21 cellular contexts compared by ENCODE assay signal in the genomic region with DNA sequence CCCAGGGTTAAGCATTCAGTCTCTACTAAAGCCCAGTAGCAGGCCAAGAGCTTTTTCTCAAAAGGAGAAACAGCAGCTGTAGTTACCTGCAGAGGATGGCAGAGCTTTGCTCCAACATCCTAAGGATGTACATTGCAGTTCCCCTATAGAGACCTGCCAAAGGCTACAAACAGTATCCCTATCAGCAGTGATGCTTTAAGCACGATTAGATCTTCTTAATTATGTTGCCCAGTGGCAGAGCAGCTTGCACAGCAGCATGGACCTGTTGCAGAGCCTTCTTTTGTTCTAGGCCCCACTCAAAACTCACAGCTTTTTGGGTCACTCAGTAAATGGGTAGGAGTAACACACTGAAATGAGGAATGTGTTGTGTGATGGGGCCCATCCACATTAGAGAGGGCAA. TPM values are rescaled to one million over a fixed set of nuclear protein-coding genes. Genes with fewer than 3 reads are reported as not detected.
DNase-seq lines count a peak whose midpoint lies in the region; ATAC-seq, FAIRE-seq and TF ChIP-seq lines count a peak whose summit lies in the region.
"Had no signal": no experiment of that assay in that cellular context is flagged by ENCODE, and none has a peak within 500 bp of the region (broad histone marks: within the 10 kb centered on the region; RNA-seq: fewer than 3 reads in every experiment).

No MANE protein-coding gene starts in this region.

- H3K79me1 ChIP-seq in H1 (ENCODE audit: low read depth, low read length): no peaks in the 10 kb centered on the region
- H3K79me1 ChIP-seq in mesenchymal stem cell (replicated peaks; ENCODE audit: low read length, poor library complexity, severe bottlenecking): no peaks in the 10 kb centered on the region

- no peak overlapping the region for H3K4me3 ChIP-seq in HEK293 (ENCODE audit: low read depth, low read length)
- H3K4me3 ChIP-seq in H1 (ENCODE audit: extremely low read depth in 1 of 4, insufficient read depth in 2 of 4, low read depth in 3 of 4, low read length in 4 of 4): no peak overlapping the region
- H3K4me3 ChIP-seq in mesenchymal stem cell (ENCODE audit: insufficient read depth in 1 of 2, low read depth in 1 of 2, low read length in 2 of 2): no peak overlapping the region
- no peak overlapping the region for H3K4me3 ChIP-seq in left lung
- H3K4me3 ChIP-seq: BLaER1 had no signal

- H3K4me2 ChIP-seq in H1 (ENCODE audit: insufficient read depth in 1 of 2, low read depth in 2 of 2, low read length in 2 of 2) (no peak overlapping the region), mesenchymal stem cell (ENCODE audit: low read length, poor library complexity, severe bottlenecking) (no peak overlapping the region)
- H3K4me2 ChIP-seq: BLaER1 had no signal

- H3K23ac ChIP-seq in H1 (ENCODE audit: insufficient read length) (no peak overlapping the region), mesenchymal stem cell (ENCODE audit: low read length in 2 of 2) (no peak overlapping the region)

- TF ChIP-seq RAD21 in H1 (IDR thresholded peaks at IDR 0.05 in 1 of 2, conservative IDR thresholded peaks at IDR 0.05 in 1 of 2; ENCODE audit: low read depth in 2 of 2, low read length in 2 of 2): no peak

- no peak for FAIRE-seq in H1 (lab: Jason Lieb, UNC)
- FAIRE-seq: A204.1, G401.6, GM12891, GM19239 had no signal

- H3K9ac ChIP-seq in H1 (replicated peaks in 1 of 4; ENCODE audit: extremely low read depth in 1 of 4, low read depth in 3 of 4, low read length in 3 of 4) (no peak overlapping the region), mesenchymal stem cell (ENCODE audit: low read length) (no peak overlapping the region)
- H3K9ac ChIP-seq: BLaER1 had no signal

- TF ChIP-seq POLR2A in H1 (IDR thresholded peaks at IDR 0.05; ENCODE audit: control extremely low read depth in 1 of 2, low read depth in 2 of 2, low read length in 2 of 2): no peak

- no peaks in the 10 kb centered on the region for H3K36me3 ChIP-seq in HEK293 (ENCODE audit: control insufficient read depth in 2 of 2, insufficient read depth in 1 of 2, low read length in 2 of 2)
- no peaks in the 10 kb centered on the region for H3K36me3 ChIP-seq in H1 (ENCODE audit: control insufficient read depth in 2 of 4, insufficient read depth in 4 of 4, low read length in 3 of 4)
- no peaks in the 10 kb centered on the region for H3K36me3 ChIP-seq in mesenchymal stem cell (ENCODE audit: control insufficient read depth in 1 of 2, insufficient read depth in 2 of 2, low read depth in 1 of 2, low read length in 2 of 2)
- H3K36me3 ChIP-seq in left lung: no peaks in the 10 kb centered on the region
- H3K36me3 ChIP-seq: BE2C, BLaER1 had no signal

- H2BK12ac ChIP-seq in H1 (ENCODE audit: low read depth, low read length) (no peak overlapping the region), mesenchymal stem cell (ENCODE audit: low read length in 2 of 2) (no peak overlapping the region)

- WGBS in H1 (ENCODE audit: extremely low coverage in 1 of 2, insufficient coverage in 1 of 2, insufficient read length in 1 of 2, insufficient replicate concordance in 2 of 2, low coverage in 1 of 2, low lambda C conversion rate in 2 of 2, missing lambda C conversion rate in 1 of 2), 2 experiments: 85% methylated on average over 1 of the region's 1 CpG; no CpG with 5 or more reads in 1 of the 2 experiments
- 35% methylated on average over 1 of the region's 1 CpG for WGBS in mesenchymal stem cell

- no peaks in the 10 kb centered on the region for H3K79me2 ChIP-seq in H1 (ENCODE audit: control insufficient read depth in 1 of 2, insufficient read depth in 2 of 2, low read length in 2 of 2)

- H3K9me3 ChIP-seq in HEK293 (ENCODE audit: control insufficient read depth, insufficient read depth, low read depth, low read length) (no peaks in the 10 kb centered on the region), H1 (ENCODE audit: insufficient read depth in 2 of 2, low read depth in 1 of 2, low read length in 1 of 2) (no peaks in the 10 kb centered on the region), mesenchymal stem cell (ENCODE audit: control insufficient read depth, low read length) (no peaks in the 10 kb centered on the region), left lung (no peaks in the 10 kb centered on the region)
- H3K9me3 ChIP-seq: BE2C, BLaER1 had no signal

- no peak overlapping the region for H4K91ac ChIP-seq in H1 (replicated peaks; ENCODE audit: insufficient read length, low read length)
- no peak overlapping the region for H4K91ac ChIP-seq in mesenchymal stem cell (ENCODE audit: low read length)

- H3K4me1 ChIP-seq in HEK293 (ENCODE audit: control insufficient read depth, insufficient read depth, low read length): no peaks in the 10 kb centered on the region
- H3K4me1 ChIP-seq in H1 (replicated peaks in 1 of 4; ENCODE audit: control insufficient read depth in 3 of 4, insufficient read depth in 4 of 4, low read length in 3 of 4): peaks cover 0 to 5% (median 0%) of the 10 kb centered on the region in 4 experiments; a peak in 1 of 7 replicates
- H3K4me1 ChIP-seq in mesenchymal stem cell (ENCODE audit: control insufficient read depth, insufficient read depth, low read depth, low read length): no peaks in the 10 kb centered on the region
- H3K4me1 ChIP-seq in left lung: no peaks in the 10 kb centered on the region
- H3K4me1 ChIP-seq: BLaER1 had no signal

- no peak overlapping the region for H2BK20ac ChIP-seq in H1 (ENCODE audit: low read length)

- no peak overlapping the region for H2BK15ac ChIP-seq in H1 (ENCODE audit: low read length)
- no peak overlapping the region for H2BK15ac ChIP-seq in mesenchymal stem cell (ENCODE audit: low read depth, poor library complexity, severe bottlenecking)

- intact Hi-C loops in left lung (cut with DNase I): no loop called here

- no peak overlapping the region for H3K18ac ChIP-seq in H1 (ENCODE audit: extremely low read depth, low read length)
- no peak overlapping the region for H3K18ac ChIP-seq in mesenchymal stem cell (ENCODE audit: low read depth in 1 of 2, low read length in 2 of 2)

- H2AFZ ChIP-seq in H1 (ENCODE audit: low read length) (no peak overlapping the region), mesenchymal stem cell (ENCODE audit: low read depth, low read length) (no peak overlapping the region)

- CTCF ChIA-PET in HEK293 (lab: Yijun Ruan, JAX): interaction anchor here (0.6 to 1.2 kb wide), 2 partner anchors 266 to 468 kb away, joined by 4 read pairs; no protein-coding TSS in a partner anchor
- CTCF ChIA-PET in H1 (lab: Charles Lee; ENCODE audit: partially characterized antibody): interaction anchor here (0.9 to 6.4 kb wide), 4 partner anchors 10 to 176 kb away, joined by 3 to 45 read pairs (median 4); no protein-coding TSS in a partner anchor

- H3K14ac ChIP-seq in H1 (ENCODE audit: insufficient read length) (no peak overlapping the region), mesenchymal stem cell (ENCODE audit: low read length in 2 of 2) (no peak overlapping the region)

- H4K8ac ChIP-seq in H1 (ENCODE audit: extremely low read depth, insufficient read depth, low read length) (no peak overlapping the region), mesenchymal stem cell (ENCODE audit: low read length) (no peak overlapping the region)

- DNase-seq in SK-N-DZ (ENCODE audit: low spot score) (peak; percentile 38), H1 (ENCODE audit: low read depth in 1 of 2, low spot score in 2 of 2) (no peak), mesenchymal stem cell (no peak), left lung (no peak)
- DNase-seq: 8988T; ACHN; BE2C; C1 segment of cervical spinal cord; CD4-positive, alpha-beta memory T cell; CD4-positive, CD25-positive, alpha-beta regulatory T cell; CD8-positive, alpha-beta memory T cell; COR-L47; DMS 273 treated with DMSO at 0.1 percent for 48 hours; DMS79 treated with DMSO at 0.1 percent for 48 hours; GF-D8 had no signal

- TF ChIP-seq CTCF in HEK293 (tag by site-specific recombination; IDR thresholded peaks at IDR 0.05) (no peak), H1 (IDR thresholded peaks at IDR 0.05; ENCODE audit: control extremely low read depth in 1 of 3, insufficient read depth in 1 of 3, low read depth in 1 of 3, low read length in 3 of 3) (no peak), left lung (IDR thresholded peaks at IDR 0.05) (no peak)

- no peak for ATAC-seq in left lung

- H3K27ac ChIP-seq in HEK293 (ENCODE audit: extremely low read depth, low read depth, low read length) (no peak overlapping the region), H1 (ENCODE audit: low read depth, low read length) (no peak overlapping the region), mesenchymal stem cell (ENCODE audit: low read length, poor library complexity, severe bottlenecking) (no peak overlapping the region), left lung (no peak overlapping the region)
- H3K27ac ChIP-seq: BLaER1 had no signal

- H4K5ac ChIP-seq in H1 (ENCODE audit: insufficient read length, low read depth, low read length): no peak overlapping the region

- H2BK120ac ChIP-seq in H1 (replicated peaks; ENCODE audit: low read depth, low read length): no peak overlapping the region
- H2BK120ac ChIP-seq in mesenchymal stem cell (ENCODE audit: low read depth, low read length): no peak overlapping the region

- H3K27me3 ChIP-seq in H1 (replicated peaks in 1 of 4; ENCODE audit: control insufficient read depth in 3 of 4, extremely low read depth in 1 of 4, insufficient read depth in 3 of 4, low read length in 3 of 4) (no peaks in the 10 kb centered on the region), mesenchymal stem cell (ENCODE audit: control insufficient read depth in 1 of 2, insufficient read depth in 1 of 2, low read length in 2 of 2) (peaks cover 0 to 6% of the 10 kb centered on the region in 2 experiments), left lung (no peaks in the 10 kb centered on the region)
- H3K27me3 ChIP-seq: BE2C, BLaER1 had no signal

- H3K56ac ChIP-seq in H1 (replicated peaks; ENCODE audit: insufficient read length, low read depth, low read length): no peak overlapping the region

- H2BK5ac ChIP-seq in H1 (ENCODE audit: low read depth, low read length) (no peak overlapping the region), mesenchymal stem cell (ENCODE audit: low read depth, low read length, poor library complexity, severe bottlenecking) (no peak overlapping the region)

- no peak overlapping the region for H2AK5ac ChIP-seq in H1 (ENCODE audit: low read depth, low read length)
- no peak overlapping the region for H2AK5ac ChIP-seq in mesenchymal stem cell (ENCODE audit: low read length, severe bottlenecking)

- TF ChIP-seq EP300 in H1 (IDR thresholded peaks at IDR 0.05; ENCODE audit: borderline replicate concordance in 1 of 2, low read depth in 2 of 2, low read length in 2 of 2): no peak

- no peaks in the 10 kb centered on the region for H4K20me1 ChIP-seq in H1 (replicated peaks in 1 of 2; ENCODE audit: control insufficient read depth in 1 of 2, insufficient read depth in 2 of 2, low read length in 2 of 2)
- H4K20me1 ChIP-seq: BLaER1 had no signal

- no peaks in the 10 kb centered on the region for H3K23me2 ChIP-seq in H1 (ENCODE audit: low read depth, low read length)

- H3K4ac ChIP-seq in H1 (replicated peaks; ENCODE audit: insufficient read length, low read depth, low read length) (peak overlapping the region; percentile 69), mesenchymal stem cell (ENCODE audit: low read depth in 1 of 2, low read length in 2 of 2) (no peak overlapping the region)

- POLR2A ChIA-PET in HEK293 (lab: Yijun Ruan, JAX) (no interaction called here), H1 (lab: Charles Lee; ENCODE audit: partially characterized antibody) (no interaction called here)

RNA-seq across cellular contexts. Expression of a gene that starts 46.4 kb away (rescaled TPM):
- 28.1 and 36.8 TPM in 2 replicates for polyA plus RNA-seq in SK-N-DZ (2014; cell fraction: cytosol; rRNA removed)
- 62.0 and 79.8 TPM in 2 replicates for polyA plus RNA-seq in SK-N-DZ (2014; cell fraction: nucleus; rRNA removed)
- 25.1 TPM in 2 replicates for total RNA-seq in H1 (2021; fragmentation: NEBNext Ultra II Directional; extraction: Animal tissue kit (Norgen Biotek cat#: 25700))
- polyA plus RNA-seq in H1 (2011; rRNA removed): 13.6 and 20.4 TPM in 2 replicates
- 9.9 TPM for polyA plus RNA-seq in H1 (2011; cell fraction: cytosol; rRNA removed)
- 13.8 TPM for polyA plus RNA-seq in H1 (2011; cell fraction: nucleus; rRNA removed)
- polyA plus RNA-seq in H1 (2012, experiment 1 of 2): 10.0 to 10.6 TPM (median 10.3 TPM) in 4 replicates
- 2.0 TPM for polyA plus RNA-seq in H1 (2012, experiment 2 of 2)
- 15.1 TPM for polyA plus RNA-seq in H1 (2013, experiment 1 of 2)
- polyA plus RNA-seq in H1 (2013, experiment 2 of 2): 14.4 TPM
- 8.5 and 9.7 TPM in 2 replicates for polyA minus RNA-seq in H1 (2011; rRNA and poly(A)+ RNA removed)
- polyA minus RNA-seq in H1 (2011; cell fraction: cytosol; rRNA and poly(A)+ RNA removed): 12.1 TPM
- polyA minus RNA-seq in H1 (2011; cell fraction: nucleus; rRNA and poly(A)+ RNA removed): 21.3 TPM
- polyA plus RNA-seq in mesenchymal stem cell (2013, experiment 1 of 2): 13.6 TPM
- 13.8 TPM for polyA plus RNA-seq in mesenchymal stem cell (2013, experiment 2 of 2)
- total RNA-seq in left lung: 10 to 100 TPM; 19.4 to 22.6 TPM
